ENCODE assay signal across 7 cellular contexts in the genomic region with DNA sequence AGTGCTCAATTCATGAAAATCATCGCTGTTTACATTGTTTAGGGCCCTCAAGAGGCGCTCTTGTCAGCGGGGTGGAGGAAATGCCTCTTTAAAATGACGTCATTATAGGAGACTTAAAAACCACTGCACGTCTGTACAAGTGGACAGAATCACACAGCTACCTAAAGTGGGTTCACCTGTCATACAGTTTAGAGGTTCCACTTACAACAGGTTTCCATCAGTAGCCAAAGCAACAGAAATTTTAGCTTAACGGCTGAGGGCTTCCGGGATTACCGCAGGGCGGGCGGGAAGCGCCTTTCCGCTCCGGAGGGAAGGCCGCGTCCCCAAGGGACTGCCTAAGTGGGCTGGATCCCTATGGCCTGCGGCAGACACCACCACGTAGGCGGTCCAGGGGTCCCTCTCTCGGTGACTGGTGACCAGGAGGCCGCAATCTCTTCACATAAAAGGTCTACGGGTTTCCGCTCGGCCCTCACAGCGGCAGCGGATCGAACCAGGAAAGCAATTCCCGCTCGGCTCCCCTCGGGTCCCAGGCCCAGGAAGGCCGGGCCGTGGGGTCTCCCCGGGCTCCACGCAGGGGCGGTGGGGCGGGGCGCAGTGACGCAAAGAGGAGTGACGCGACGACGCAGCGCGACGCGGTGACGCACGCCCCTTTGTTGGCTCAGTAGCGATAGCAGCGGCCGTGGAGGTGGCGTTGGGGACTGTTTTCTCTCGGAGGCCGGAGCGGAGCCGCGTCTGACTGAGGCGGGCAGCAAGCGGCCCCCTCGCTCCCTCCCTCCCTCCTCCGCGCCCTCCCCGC. TPM values are rescaled to one million over a fixed set of nuclear protein-coding genes. Genes with fewer than 3 reads are reported as not detected.
A peak's percentile ranks its signal among the peaks of the same experiment; 100 is the strongest.
DNase-seq lines count a peak whose midpoint lies in the region; ATAC-seq, FAIRE-seq and TF ChIP-seq lines count a peak whose summit lies in the region.

A gene with protein sequence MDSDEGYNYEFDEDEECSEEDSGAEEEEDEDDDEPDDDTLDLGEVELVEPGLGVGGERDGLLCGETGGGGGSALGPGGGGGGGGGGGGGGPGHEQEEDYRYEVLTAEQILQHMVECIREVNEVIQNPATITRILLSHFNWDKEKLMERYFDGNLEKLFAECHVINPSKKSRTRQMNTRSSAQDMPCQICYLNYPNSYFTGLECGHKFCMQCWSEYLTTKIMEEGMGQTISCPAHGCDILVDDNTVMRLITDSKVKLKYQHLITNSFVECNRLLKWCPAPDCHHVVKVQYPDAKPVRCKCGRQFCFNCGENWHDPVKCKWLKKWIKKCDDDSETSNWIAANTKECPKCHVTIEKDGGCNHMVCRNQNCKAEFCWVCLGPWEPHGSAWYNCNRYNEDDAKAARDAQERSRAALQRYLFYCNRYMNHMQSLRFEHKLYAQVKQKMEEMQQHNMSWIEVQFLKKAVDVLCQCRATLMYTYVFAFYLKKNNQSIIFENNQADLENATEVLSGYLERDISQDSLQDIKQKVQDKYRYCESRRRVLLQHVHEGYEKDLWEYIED (plus strand): TSS at position 661 of the 796 bp plus-strand sequence. CDS start 310 bp downstream, outside the sequence.

- H3K27me3 Mint-ChIP-seq in T-helper 2 cell treated with Interferon-gamma antibody and Interleukin-4, amounts not matched to agents 5 μg/mL and 100 μg/mL, for 36 hours (ENCODE audit: low read depth), result no peaks in the 10 kb centered on the region
- H3K27me3 Mint-ChIP-seq in astrocyte (ENCODE audit: low read depth, unreplicated experiment), result no peaks in the 10 kb centered on the region

- no peak for FAIRE-seq in astrocyte (lab: Jason Lieb, UNC)

- peaks cover 9% of the 10 kb centered on the region for H3K4me1 ChIP-seq in astrocyte (ENCODE audit: insufficient read depth, low read length)

- H3K4me3 Mint-ChIP-seq in T-helper 2 cell treated with Interferon-gamma antibody and Interleukin-4, amounts not matched to agents 5 μg/mL and 100 μg/mL, for 36 hours, result peak within 1 kb of the TSS; percentile 91
- peak within 1 kb of the TSS; percentile 99 for H3K4me3 Mint-ChIP-seq in astrocyte (ENCODE audit: unreplicated experiment)

- peaks cover 29% of the 10 kb centered on the region for H3K4me1 Mint-ChIP-seq in T-helper 2 cell treated with Interferon-gamma antibody and Interleukin-4, amounts not matched to agents 5 μg/mL and 100 μg/mL, for 36 hours (ENCODE audit: low read depth)
- H3K4me1 Mint-ChIP-seq in astrocyte (ENCODE audit: low read depth, unreplicated experiment), result peaks cover 17% of the 10 kb centered on the region

- H3K36me3 ChIP-seq in astrocyte (ENCODE audit: insufficient read depth, low read length), result no peaks in the 10 kb centered on the region

- ATAC-seq in GM18499 (IDR thresholded peaks at IDR 0.05; ENCODE audit: insufficient read depth, unreplicated experiment) (peak; percentile 43), HG02938 (IDR thresholded peaks at IDR 0.05; ENCODE audit: unreplicated experiment) (peak; percentile 78)

- H3K9me3 Mint-ChIP-seq in T-helper 2 cell treated with Interferon-gamma antibody and Interleukin-4, amounts not matched to agents 5 μg/mL and 100 μg/mL, for 36 hours, result no peaks in the 10 kb centered on the region
- H3K9me3 Mint-ChIP-seq in astrocyte (ENCODE audit: unreplicated experiment), result no peaks in the 10 kb centered on the region

- H3K27ac Mint-ChIP-seq in T-helper 2 cell treated with Interferon-gamma antibody and Interleukin-4, amounts not matched to agents 5 μg/mL and 100 μg/mL, for 36 hours, result peak within 1 kb of the TSS; percentile 99
- peak within 1 kb of the TSS; percentile 97 for H3K27ac Mint-ChIP-seq in astrocyte (ENCODE audit: unreplicated experiment)

- no peaks in the 10 kb centered on the region for H3K27me3 ChIP-seq in astrocyte (ENCODE audit: insufficient read depth, low read length)

- H3K79me2 ChIP-seq in astrocyte (ENCODE audit: insufficient read depth, low read length), result peaks cover 46% of the 10 kb centered on the region

- peak within 1 kb of the TSS; percentile 99 for H3K9ac ChIP-seq in astrocyte (ENCODE audit: low read length)

- peak within 1 kb of the TSS; percentile 91 for H2AFZ ChIP-seq in astrocyte (ENCODE audit: low read depth, low read length)

- peak; percentile 43 for TF ChIP-seq CTCF in astrocyte (IDR thresholded peaks at IDR 0.05; ENCODE audit: insufficient read depth, low read depth, low read length)

- peaks cover 31% of the 10 kb centered on the region for H3K36me3 Mint-ChIP-seq in T-helper 2 cell treated with Interferon-gamma antibody and Interleukin-4, amounts not matched to agents 5 μg/mL and 100 μg/mL, for 36 hours (ENCODE audit: low read depth)
- H3K36me3 Mint-ChIP-seq in astrocyte (ENCODE audit: low read depth, unreplicated experiment), result peaks cover 3% of the 10 kb centered on the region

- no peaks in the 10 kb centered on the region for H3K9me3 ChIP-seq in astrocyte (ENCODE audit: insufficient read depth, low read depth, low read length)

- H4K20me1 ChIP-seq in astrocyte (ENCODE audit: insufficient read depth, low read length), result peaks cover 40% of the 10 kb centered on the region

- DNase-seq in NCI-H187 (lab: John Stamatoyannopoulos, UW) (peak; percentile 84 to 90), astrocyte (ENCODE audit: low read depth) (peak; percentile 92), hepatic stellate cell (ENCODE audit: low spot score) (peak; percentile 83), renal cortical epithelial cell (ENCODE audit: low read depth) (peak; percentile 90)
- DNase-seq in T-helper 2 cell treated with Interferon-gamma antibody and Interleukin-4, amounts not matched to agents 5 μg/mL and 100 μg/mL, for 36 hours (ENCODE audit: low spot score), result peak; percentile 94

- peak within 1 kb of the TSS; percentile 90 for H3K4me3 ChIP-seq in astrocyte (ENCODE audit: insufficient read depth, low read depth, low read length)

- peak within 1 kb of the TSS; percentile 89 for H3K4me2 ChIP-seq in astrocyte (ENCODE audit: low read length)

- peak within 1 kb of the TSS; percentile 100 for H3K27ac ChIP-seq in astrocyte (ENCODE audit: low read depth, low read length)

RNA-seq across cellular contexts. Expression of the gene that starts here (rescaled TPM):
- 199 and 212 TPM in 2 replicates for total RNA-seq in astrocyte
- total RNA-seq in renal cortical epithelial cell, result 16.8 and 67.4 TPM in 2 replicates

Comparison
In these comparisons a context has a peak if more than half of its experiments do, and no peak if none do; other contexts are left out.
1. Peak in every context shown above with its lines: DNase-seq, ATAC-seq, H3K4me3 ChIP-seq and H3K27ac ChIP-seq.